ENCODE assay signal across 24 cellular contexts in genomic region chr3:141280690-141281089, GRCh38. TPM values are rescaled to one million over a fixed set of nuclear protein-coding genes. Genes with fewer than 3 reads are reported as not detected.
DNase-seq lines count a peak whose midpoint lies in the region; ATAC-seq and TF ChIP-seq lines count a peak whose summit lies in the region.
"Had no signal": no experiment of that assay in that cellular context is flagged by ENCODE, and none has a peak within 500 bp of the region (broad histone marks: within the 10 kb centered on the region; RNA-seq: fewer than 3 reads in every experiment).

No MANE protein-coding gene starts in this region.

- peaks cover 3% of the 10 kb centered on the region; the same call in 1 of the 2 replicates for H4K20me1 ChIP-seq in DND-41 (ENCODE audit: insufficient read depth, low read length)

- DNase-seq in DND-41 (no peak), HFFc6 (no peak), astrocyte of the hippocampus (ENCODE audit: low read depth, low spot score) (peak; percentile 63), myocyte (ENCODE audit: low read depth) (peak; percentile 72), medulla oblongata (ENCODE audit: extremely low spot score) (no peak)
- no peak for DNase-seq in activated CD4-positive, alpha-beta T cell treated with anti-CD3 and anti-CD28 coated beads, Interleukin-2, amount 10 ng/mL, durations not matched to agents 24 days and 14 days
- DNase-seq: activated CD4-positive, alpha-beta T cell treated with anti-CD3 and anti-CD28 coated beads, Interleukin-2, amount 50 U/mL, for 4 hours; activated gamma-delta T cell; activated T-cell treated with anti-CD3 and anti-CD28 coated beads for 4 hours; CD4-positive, alpha-beta T cell; foreskin melanocyte; NCI-H1436; NCI-H2171; NCI-H526 treated with DMSO at 0.1 percent for 48 hours; pancreas; Right ventricle myocardium superior; T-helper 1 cell had no signal

- intact Hi-C loops in activated CD4-positive, alpha-beta T cell treated with anti-CD3 and anti-CD28 coated beads, Interleukin-2, amount 10 ng/mL, durations not matched to agents 24 days and 14 days (cut with micrococcal nuclease): no loop called here

- H3K36me3 ChIP-seq in DND-41 (ENCODE audit: insufficient read depth, low read length): peaks cover 97% of the 10 kb centered on the region
- H3K36me3 ChIP-seq: adrenal gland, pancreas had no signal

- peaks cover 50% of the 10 kb centered on the region for H3K4me1 Mint-ChIP-seq in HFFc6 (ENCODE audit: low read depth)
- peaks cover 7% of the 10 kb centered on the region for H3K4me1 Mint-ChIP-seq in activated CD4-positive, alpha-beta T cell treated with anti-CD3 and anti-CD28 coated beads, Interleukin-2, amount 10 ng/mL, durations not matched to agents 24 days and 14 days

- H3K9me3 Mint-ChIP-seq in HFFc6: no peaks in the 10 kb centered on the region
- no peaks in the 10 kb centered on the region for H3K9me3 Mint-ChIP-seq in activated CD4-positive, alpha-beta T cell treated with anti-CD3 and anti-CD28 coated beads, Interleukin-2, amount 10 ng/mL, durations not matched to agents 24 days and 14 days
- H3K9me3 Mint-ChIP-seq: CD4-positive, alpha-beta T cell; natural killer cell treated with Interleukin-12 subunit alpha and Interleukin-12 subunit beta and Interleukin-15 and Interleukin-18, amount 100 ng/mL, for 72 hours; stimulated activated effector memory CD8-positive, alpha-beta T cell treated with anti-CD3 and anti-CD28 coated beads, Interleukin-12 subunit alpha, Interleukin-12 subunit beta, amount 100 ng/mL, for 72 hours had no signal

- no peak overlapping the region for H3K4me3 ChIP-seq in DND-41 (ENCODE audit: low read depth in 1 of 2, low read length in 2 of 2)
- H3K4me3 ChIP-seq: adrenal gland, pancreas had no signal

- no peaks in the 10 kb centered on the region for H3K9me3 ChIP-seq in DND-41 (ENCODE audit: insufficient read depth, low read length, severe bottlenecking)
- H3K9me3 ChIP-seq: adrenal gland, pancreas had no signal

- H3K79me2 ChIP-seq in DND-41 (ENCODE audit: insufficient read depth, low read length): peaks cover 48% of the 10 kb centered on the region

- ATAC-seq in DND-41 (ENCODE audit: insufficient read depth, low read depth): no peak
- ATAC-seq in GM19455 (IDR thresholded peaks at IDR 0.05; ENCODE audit: unreplicated experiment): no peak
- no peak for ATAC-seq in HG03571 (IDR thresholded peaks at IDR 0.05; ENCODE audit: unreplicated experiment)
- ATAC-seq: natural killer cell treated with Interleukin-12 subunit alpha and Interleukin-12 subunit beta and Interleukin-15 and Interleukin-18, amount 100 ng/mL, for 72 hours; sciatic nerve; stimulated activated effector memory CD8-positive, alpha-beta T cell treated with anti-CD3 and anti-CD28 coated beads, Interleukin-12 subunit alpha, Interleukin-12 subunit beta, amount 100 ng/mL, for 72 hours had no signal

- H3K4me1 ChIP-seq in DND-41 (ENCODE audit: insufficient read depth, low read length): no peaks in the 10 kb centered on the region
- H3K4me1 ChIP-seq: pancreas had no signal

- no peak for TF ChIP-seq CTCF in DND-41 (IDR thresholded peaks at IDR 0.05; ENCODE audit: borderline replicate concordance, extremely low read depth, low read length, poor library complexity, severe bottlenecking)
- TF ChIP-seq CTCF in HFFc6 (IDR thresholded peaks at IDR 0.05): peak; percentile 26; the same call in 1 of the 2 replicates

- no peak overlapping the region for H3K4me2 ChIP-seq in DND-41 (ENCODE audit: insufficient read depth, low read length)

- peaks cover 9% of the 10 kb centered on the region; the same call in 1 of the 2 replicates for H3K27me3 Mint-ChIP-seq in HFFc6 (ENCODE audit: insufficient read depth)
- H3K27me3 Mint-ChIP-seq in activated CD4-positive, alpha-beta T cell treated with anti-CD3 and anti-CD28 coated beads, Interleukin-2, amount 10 ng/mL, durations not matched to agents 24 days and 14 days: no peaks in the 10 kb centered on the region
- H3K27me3 Mint-ChIP-seq: CD4-positive, alpha-beta T cell; natural killer cell treated with Interleukin-12 subunit alpha and Interleukin-12 subunit beta and Interleukin-15 and Interleukin-18, amount 100 ng/mL, for 72 hours had no signal

- no peak overlapping the region for H2AFZ ChIP-seq in DND-41 (ENCODE audit: low read depth, low read length)

- no peak overlapping the region for H3K9ac ChIP-seq in DND-41 (ENCODE audit: low read depth, low read length)

- 0 out of 2 replicates have a peak overlapping the region, but pooled peaks have one; percentile 25 for H3K27ac Mint-ChIP-seq in HFFc6
- no peak overlapping the region for H3K27ac Mint-ChIP-seq in activated CD4-positive, alpha-beta T cell treated with anti-CD3 and anti-CD28 coated beads, Interleukin-2, amount 10 ng/mL, durations not matched to agents 24 days and 14 days
- H3K27ac Mint-ChIP-seq: CD4-positive, alpha-beta T cell had no signal

- H3K4me3 Mint-ChIP-seq in HFFc6: no peak overlapping the region
- H3K4me3 Mint-ChIP-seq in activated CD4-positive, alpha-beta T cell treated with anti-CD3 and anti-CD28 coated beads, Interleukin-2, amount 10 ng/mL, durations not matched to agents 24 days and 14 days: no peak overlapping the region
- H3K4me3 Mint-ChIP-seq: CD4-positive, alpha-beta T cell; natural killer cell treated with Interleukin-12 subunit alpha and Interleukin-12 subunit beta and Interleukin-15 and Interleukin-18, amount 100 ng/mL, for 72 hours; stimulated activated effector memory CD8-positive, alpha-beta T cell treated with anti-CD3 and anti-CD28 coated beads, Interleukin-12 subunit alpha, Interleukin-12 subunit beta, amount 100 ng/mL, for 72 hours had no signal

- H3K36me3 Mint-ChIP-seq in HFFc6 (ENCODE audit: low read depth): no peaks in the 10 kb centered on the region
- H3K36me3 Mint-ChIP-seq in activated CD4-positive, alpha-beta T cell treated with anti-CD3 and anti-CD28 coated beads, Interleukin-2, amount 10 ng/mL, durations not matched to agents 24 days and 14 days (ENCODE audit: low read depth): peaks cover 14% of the 10 kb centered on the region
- H3K36me3 Mint-ChIP-seq: natural killer cell treated with Interleukin-12 subunit alpha and Interleukin-12 subunit beta and Interleukin-15 and Interleukin-18, amount 100 ng/mL, for 72 hours had no signal

- no peaks in the 10 kb centered on the region for H3K27me3 ChIP-seq in DND-41 (ENCODE audit: insufficient read depth, low read length, poor library complexity)
- H3K27me3 ChIP-seq: adrenal gland, pancreas had no signal

- peak overlapping the region; percentile 35; the same call in 1 of the 2 replicates for H3K27ac ChIP-seq in DND-41 (ENCODE audit: low read length)
- H3K27ac ChIP-seq: adrenal gland, epithelial cell of prostate, pancreas had no signal

RNA-seq across cellular contexts. Expression of gene PXYLP1, which starts 49.1 kb away (rescaled TPM):
- 1 to 10 TPM; 4.5 to 5.4 (median 4.6) TPM for total RNA-seq in HFFc6 (2021; fragmentation: NEBNext Ultra II Directional; extraction: Animal tissue kit (Norgen Biotek cat#: 25700))
- total RNA-seq in myocyte: 3.9 and 4.9 TPM in 2 replicates
- 5.0 TPM for polyA plus RNA-seq in myocyte (2012)
- 10.7 and 11.7 TPM in 2 replicates for total RNA-seq in activated CD4-positive, alpha-beta T cell treated with anti-CD3 and anti-CD28 coated beads, Interleukin-2, amount 10 ng/mL, durations not matched to agents 24 days and 14 days

Comparison
In these comparisons a context has a peak if more than half of its experiments do, and no peak if none do; other contexts are left out.
1. DNase-seq: peak in astrocyte of the hippocampus (single experiment) and myocyte (single experiment); none in DND-41 (single experiment), HFFc6 (single experiment), medulla oblongata (single experiment) and activated CD4-positive, alpha-beta T cell treated with anti-CD3 and anti-CD28 coated beads, Interleukin-2, amount 10 ng/mL, durations not matched to agents 24 days and 14 days (single experiment).